In the genomic region with DNA sequence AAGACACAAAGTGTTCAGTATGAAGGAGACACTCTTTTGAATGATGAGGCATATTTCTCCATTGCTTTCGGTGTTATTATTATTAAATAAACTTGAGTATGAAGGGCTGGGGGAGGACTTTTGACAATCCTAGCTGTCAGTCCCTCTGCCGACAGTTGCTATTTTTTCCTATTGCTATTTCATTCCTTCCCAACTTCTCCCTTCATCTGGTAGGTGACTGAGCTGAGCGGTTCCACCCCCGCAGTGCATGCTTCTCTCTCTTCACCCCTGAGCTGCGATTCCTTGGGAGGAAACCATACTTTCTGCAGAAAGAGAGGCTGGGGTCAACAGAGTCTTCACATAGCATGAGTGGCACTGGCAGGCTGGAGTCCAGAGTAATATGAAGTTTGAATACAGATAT, we compare ENCODE assay signal across 9 cellular contexts.
"Had no signal": no experiment of that assay in that cellular context is flagged by ENCODE, and none has a peak within 500 bp of the region (broad histone marks: within the 10 kb centered on the region; RNA-seq: fewer than 3 reads in every experiment).

No MANE protein-coding gene starts in this region.

- ATAC-seq: GM23338, HCT116, HepG2 had no signal

- H3K9me3 Mint-ChIP-seq: GM23338, IgD-negative memory B cell had no signal

- DNase-seq: H7, HFFc6, KBM-7 had no signal

- H3K27ac ChIP-seq: HL-60, KMS-11 had no signal

- H3K36me3 Mint-ChIP-seq: IgD-negative memory B cell had no signal

- H3K27ac Mint-ChIP-seq: GM23338, HFFc6, IgD-negative memory B cell had no signal

- H3K4me3 Mint-ChIP-seq: GM23338, HFFc6, IgD-negative memory B cell had no signal
